In genomic region chr12:19410639-19411184, GRCh38 we compare ENCODE assay signal across 19 cellular contexts. TPM values are rescaled to one million over a fixed set of nuclear protein-coding genes. Genes with fewer than 3 reads are reported as not detected.
DNase-seq lines count a peak whose midpoint lies in the region; ATAC-seq and TF ChIP-seq lines count a peak whose summit lies in the region.
"Had no signal": no experiment of that assay in that cellular context is flagged by ENCODE, and none has a peak within 500 bp of the region (broad histone marks: within the 10 kb centered on the region; RNA-seq: fewer than 3 reads in every experiment).

No MANE protein-coding gene starts in this region.

- no peak for TF ChIP-seq EP300 in esophagus muscularis mucosa (IDR thresholded peaks at IDR 0.05)
- TF ChIP-seq EP300 in tibial nerve (IDR thresholded peaks at IDR 0.05): no peak

- H3K9me3 ChIP-seq in HUES64 (ENCODE audit: insufficient read depth, low read depth, low read length) (no peaks in the 10 kb centered on the region), esophagus muscularis mucosa (no peaks in the 10 kb centered on the region), gastrocnemius medialis (no peaks in the 10 kb centered on the region), tibial nerve (no peaks in the 10 kb centered on the region)
- H3K9me3 ChIP-seq: Caco-2, psoas muscle had no signal

- no peaks in the 10 kb centered on the region for H4K20me1 ChIP-seq in GM23338 (replicated peaks; ENCODE audit: insufficient read depth)

- H3K4me2 ChIP-seq in GM23338: peak overlapping the region; percentile 68

- H3K4me3 ChIP-seq in GM23338 (peak overlapping the region; percentile 35), HUES64 (ENCODE audit: low read length) (no peak overlapping the region), esophagus muscularis mucosa (no peak overlapping the region), gastrocnemius medialis (no peak overlapping the region), tibial nerve (no peak overlapping the region)
- H3K4me3 ChIP-seq: psoas muscle had no signal

- peaks cover 4% of the 10 kb centered on the region for H3F3A ChIP-seq in GM23338 (replicated peaks; ENCODE audit: low read depth)

- no peaks in the 10 kb centered on the region for H3K36me3 ChIP-seq in GM23338 (ENCODE audit: insufficient read depth)
- no peaks in the 10 kb centered on the region for H3K36me3 ChIP-seq in HUES64 (ENCODE audit: insufficient read depth, low read length)
- no peaks in the 10 kb centered on the region for H3K36me3 ChIP-seq in esophagus muscularis mucosa
- no peaks in the 10 kb centered on the region for H3K36me3 ChIP-seq in gastrocnemius medialis
- no peaks in the 10 kb centered on the region for H3K36me3 ChIP-seq in tibial nerve

- intact Hi-C loops in esophagus muscularis mucosa (cut with DNase I): no loop called here
- intact Hi-C loops in gastrocnemius medialis (cut with DNase I; ENCODE audit: low total_unique reads): no loop called here

- H3K9me2 ChIP-seq in GM23338 (ENCODE audit: insufficient read depth): no peaks in the 10 kb centered on the region; the same call in 1 of the 2 replicates

- H3K27ac ChIP-seq in GM23338 (ENCODE audit: low read depth) (peak overlapping the region; percentile 79), HUES64 (ENCODE audit: low read depth, low read length) (peak overlapping the region; percentile 84), esophagus muscularis mucosa (replicated peaks in 1 of 4) (peak overlapping the region; percentile 68 to 78 (median 72)), gastrocnemius medialis (peak overlapping the region in 3 of 4 donors; percentile 35 to 57 (median 55)), tibial nerve (no peak overlapping the region)
- H3K27ac ChIP-seq: psoas muscle, VCaP had no signal

- H3K27ac Mint-ChIP-seq in GM23338: no peak overlapping the region; the same call in 1 of the 2 replicates

- H3K9ac ChIP-seq in HUES64 (ENCODE audit: low read depth, low read length): no peak overlapping the region

- H3K79me2 ChIP-seq in GM23338 (replicated peaks; ENCODE audit: insufficient read depth): no peaks in the 10 kb centered on the region

- ATAC-seq in GM23338 (peak; percentile 22), gastrocnemius medialis (no peak), GM21723 (IDR thresholded peaks at IDR 0.05; ENCODE audit: unreplicated experiment) (no peak)
- ATAC-seq: psoas muscle had no signal

- H3K36me3 Mint-ChIP-seq in GM23338 (ENCODE audit: low read depth): no peaks in the 10 kb centered on the region; the same call in 2 of the 3 replicates

- H3K4me3 Mint-ChIP-seq in GM23338: peak overlapping the region; percentile 19; the same call in 1 of the 3 replicates
- H3K4me3 Mint-ChIP-seq: neural crest cell had no signal

- H2AFZ ChIP-seq in GM23338: peak overlapping the region; percentile 1; the same call in 1 of the 2 replicates

- H3K4me1 ChIP-seq in GM23338 (ENCODE audit: insufficient read depth) (peaks cover 30% of the 10 kb centered on the region), HUES64 (ENCODE audit: insufficient read depth, low read length) (peaks cover 32% of the 10 kb centered on the region), esophagus muscularis mucosa (peaks cover 21 to 45% (median 43%) of the 10 kb centered on the region in 4 donors), gastrocnemius medialis (no peaks in the 10 kb centered on the region), tibial nerve (peaks cover 0 to 7% (median 0%) of the 10 kb centered on the region in 4 donors)
- H3K4me1 ChIP-seq: Caco-2, psoas muscle had no signal

- peaks cover 33% of the 10 kb centered on the region for H3K4me1 Mint-ChIP-seq in GM23338

- TF ChIP-seq CTCF in GM23338 (conservative IDR thresholded peaks at IDR 0.05; ENCODE audit: low read depth in 2 of 2) (no peak), esophagus muscularis mucosa (IDR thresholded peaks at IDR 0.05) (no peak), gastrocnemius medialis (IDR thresholded peaks at IDR 0.05 in 4 of 5, conservative IDR thresholded peaks at IDR 0.05 in 1 of 5) (no peak), tibial nerve (IDR thresholded peaks at IDR 0.05) (no peak), GM13977 (IDR thresholded peaks at IDR 0.05; ENCODE audit: extremely low read depth, insufficient read depth, missing control alignments) (no peak)

- TF ChIP-seq POLR2A in esophagus muscularis mucosa (IDR thresholded peaks at IDR 0.05; ENCODE audit: low read depth) (no peak), gastrocnemius medialis (IDR thresholded peaks at IDR 0.05) (no peak), tibial nerve (IDR thresholded peaks at IDR 0.05) (no peak)

- peaks cover 2% of the 10 kb centered on the region for H3K27me3 Mint-ChIP-seq in GM23338 (ENCODE audit: insufficient read depth, low read depth, poor library complexity)

- in situ Hi-C loops in gastrocnemius medialis (cut with MboI; ENCODE audit: low sequenced_read_pairs in 4 of 4): no loop called here
- in situ Hi-C loops in GM13977 (cut with MboI; ENCODE audit: low pct_unique_long_range_greater_than_20kb, low sequenced_read_pairs, unreplicated experiment): no loop called here

- 25% methylated on average over 6 of the region's 7 CpGs for WGBS in HUES64
- WGBS in esophagus muscularis mucosa: 63% methylated on average over 7 of the region's 7 CpGs
- WGBS in tibial nerve, 2 donors: 59 to 64% methylated on average over 7 of the region's 7 CpGs

- DNase-seq in GM23338 (ENCODE audit: low spot score) (peak; percentile 37), esophagus muscularis mucosa (ENCODE audit: extremely low spot score) (no peak), gastrocnemius medialis (no peak), tibial nerve (ENCODE audit: low spot score in 2 of 2) (no peak), GM13977 (ENCODE audit: low spot score) (no peak)
- DNase-seq: activated CD4-positive, alpha-beta T cell treated with anti-CD3 and anti-CD28 coated beads, Interleukin-2, amount 50 U/mL, for 4 hours; activated T-cell treated with anti-CD3 and anti-CD28 coated beads for 4 hours; Caco-2; effector CD8-positive, alpha-beta T cell; EL; GOT3; hippocampal formation; psoas muscle; stimulated activated CD4-positive, alpha-beta T cell treated with anti-CD3 and anti-CD28 coated beads, Interleukin-12 subunit alpha, Interleukin-12 subunit beta, amount 100 ng/mL, for 4 hours; T-helper 1 cell had no signal

- peaks cover 7% of the 10 kb centered on the region; the same call in 2 of the 3 replicates for H3K9me3 Mint-ChIP-seq in GM23338
- H3K9me3 Mint-ChIP-seq: neural crest cell had no signal

- H3K27me3 ChIP-seq in GM23338 (ENCODE audit: insufficient read depth): no peaks in the 10 kb centered on the region
- no peaks in the 10 kb centered on the region for H3K27me3 ChIP-seq in HUES64 (ENCODE audit: insufficient read depth, low read length)
- H3K27me3 ChIP-seq in esophagus muscularis mucosa: no peaks in the 10 kb centered on the region
- peaks cover 0 to 2% (median 0%) of the 10 kb centered on the region in 3 donors for H3K27me3 ChIP-seq in gastrocnemius medialis
- H3K27me3 ChIP-seq in tibial nerve: no peaks in the 10 kb centered on the region

TF ChIP-seq in GM23338, 12 proteins besides CTCF, POLR2A, EP300 and RAD21:
- TF ChIP-seq ZNF114 (CRISPR knock-in tag; IDR thresholded peaks at IDR 0.05): no peak
- no peak for TF ChIP-seq POLR2AphosphoS5 (IDR thresholded peaks at IDR 0.05; ENCODE audit: low read depth)
- peak; percentile 54; the same call in 1 of the 2 replicates for TF ChIP-seq NANOG (IDR thresholded peaks at IDR 0.05; ENCODE audit: borderline replicate concordance)

RNA-seq across cellular contexts. Expression of gene AEBP2, which starts 28.6 kb away (rescaled TPM):
- 48.1 and 48.9 TPM in 2 replicates for total RNA-seq in GM23338 (2014; rRNA removed; shearing (Covaris generic))
- 37.1 and 39.3 TPM in 2 replicates for polyA plus RNA-seq in GM23338 (2016; fragmentation: Nextera tagmentation; extraction: Ambion mirVana)
- 21.8 TPM for polyA plus RNA-seq in HUES64 (2013, experiment 1 of 2)
- polyA plus RNA-seq in HUES64 (2013, experiment 2 of 2): 24.3 TPM
- total RNA-seq in esophagus muscularis mucosa (10 to 100 TPM; 31.8 to 48.9 (median 37.1) TPM), gastrocnemius medialis (10 to 100 TPM in 3 of 4 donors, 1 to 10 TPM in 1; 9.2 to 22.2 (median 13.2) TPM), tibial nerve (10 to 100 TPM; 35.7 to 55.9 (median 45.7) TPM)

Comparison
In these comparisons a context has a peak if more than half of its experiments do, and no peak if none do; other contexts are left out.
1. H3K27ac ChIP-seq: peak in GM23338 (single experiment), HUES64 (single experiment), esophagus muscularis mucosa (4 of 4) and gastrocnemius medialis (3 of 4); none in tibial nerve (0 of 4).